In genomic region chr9:130554606-130555005, GRCh38 we compare ENCODE assay signal across 29 cellular contexts.
"Had no signal": no experiment of that assay in that cellular context is flagged by ENCODE, and none has a peak within 500 bp of the region (broad histone marks: within the 10 kb centered on the region; RNA-seq: fewer than 3 reads in every experiment).

No MANE protein-coding gene starts in this region.

- H3K27ac ChIP-seq: adrenal gland, ascending aorta, body of pancreas, brain microvascular endothelial cell, breast epithelium, cardiac muscle cell had no signal

- H3K27me3 ChIP-seq: adrenal gland, ascending aorta, body of pancreas, brain microvascular endothelial cell, breast epithelium, cardiac muscle cell had no signal

- H3K9me3 ChIP-seq: adrenal gland, ascending aorta, body of pancreas, breast epithelium had no signal

- H3K4me3 ChIP-seq: adrenal gland, ascending aorta, body of pancreas, breast epithelium, cardiac muscle cell had no signal

- H3K4me1 ChIP-seq: adrenal gland, ascending aorta, body of pancreas, breast epithelium had no signal

- DNase-seq: activated effector memory CD4-positive, alpha-beta T cell treated with anti-CD3 and anti-CD28 coated beads, Interleukin-2, amount 50 U/mL, for 16 hours; activated effector memory CD4-positive, alpha-beta T cell treated with Interleukin-2 at 50 U/mL for 16 hours; activated gamma-delta T cell; activated gamma-delta T cell treated with Interleukin-2 at 50 U/mL for 16 hours; activated naive CD4-positive, alpha-beta T cell; activated naive CD4-positive, alpha-beta T cell treated with anti-CD3 and anti-CD28 coated beads for 36 hours; activated naive CD4-positive, alpha-beta T cell treated with anti-CD3 and anti-CD28 coated beads, Interleukin-2, amount 10 ng/mL, durations not matched to agents 7 days and 5 days; activated naive CD4-positive, alpha-beta T cell treated with anti-CD3 and anti-CD28 coated beads, Interleukin-2, amount 50 U/mL, for 16 hours; activated naive CD4-positive, alpha-beta T cell treated with Interleukin-2 at 50 U/mL for 16 hours; activated naive CD8-positive, alpha-beta T cell treated with anti-CD3 and anti-CD28 coated beads for 36 hours; activated naive CD8-positive, alpha-beta T cell treated with anti-CD3 and anti-CD28 coated beads, Interleukin-2, amount 10 ng/mL, durations not matched to agents 7 days and 5 days; activated naive CD8-positive, alpha-beta T cell treated with anti-CD3 and anti-CD28 coated beads, Interleukin-2, amount 50 U/mL, for 24 hours; activated T-cell treated with anti-CD3 and anti-CD28 coated beads, Interleukin-2, amount 50 U/mL, for 1 hour; activated T-cell treated with anti-CD3 and anti-CD28 coated beads, Interleukin-2, amount 50 U/mL, for 24 hours; activated T-cell treated with anti-CD3 and anti-CD28 coated beads, Interleukin-2, amount 50 U/mL, for 4 hours; activated T-cell treated with anti-CD3 and anti-CD28 coated beads, Interleukin-2, amount 50 U/mL, for 48 hours; activated T-cell treated with anti-CD3 and anti-CD28 coated beads, Interleukin-2, amount 50 U/mL, for 72 hours; adrenal gland; amniotic stem cell; amygdala; anterior cingulate cortex; body of pancreas; brain microvascular endothelial cell; caudate nucleus; central memory CD4-positive, alpha-beta T cell; cerebellar nuclear complex had no signal

- H3K36me3 ChIP-seq: adrenal gland, ascending aorta, brain microvascular endothelial cell, breast epithelium, cardiac muscle cell had no signal
